14 cellular contexts compared by ENCODE assay signal in genomic region chr6:82025271-82025670, GRCh38.
DNase-seq lines count a peak whose midpoint lies in the region; ATAC-seq and TF ChIP-seq lines count a peak whose summit lies in the region.
"Had no signal": no experiment of that assay in that cellular context is flagged by ENCODE, and none has a peak within 500 bp of the region (broad histone marks: within the 10 kb centered on the region; RNA-seq: fewer than 3 reads in every experiment).

No MANE protein-coding gene starts in this region.

- TF ChIP-seq CTCF in hepatocyte (IDR thresholded peaks at IDR 0.05; ENCODE audit: poor library complexity) (no peak), gastrocnemius medialis (IDR thresholded peaks at IDR 0.05 in 4 of 5, conservative IDR thresholded peaks at IDR 0.05 in 1 of 5) (no peak)

- H3K9me3 ChIP-seq in GM23248 (ENCODE audit: low read depth) = no peaks in the 10 kb centered on the region
- no peaks in the 10 kb centered on the region for H3K9me3 ChIP-seq in hepatocyte (ENCODE audit: low read depth)
- no peaks in the 10 kb centered on the region for H3K9me3 ChIP-seq in gastrocnemius medialis

- no peak overlapping the region for H3K27ac Mint-ChIP-seq in naive thymus-derived CD8-positive, alpha-beta T cell
- H3K27ac Mint-ChIP-seq: CD4-positive, CD25-positive, alpha-beta regulatory T cell had no signal

- H3K4me3 ChIP-seq in GM23248 (no peak overlapping the region), hepatocyte (no peak overlapping the region), gastrocnemius medialis (no peak overlapping the region)

- 96 to 100% methylated on average over 1 of the region's 1 CpG for WGBS in GM23248 (ENCODE audit: low coverage in 1 of 2, low lambda C conversion rate in 2 of 2, missing lambda C conversion rate in 2 of 2), 2 experiments
- 75% methylated on average over 1 of the region's 1 CpG for WGBS in hepatocyte (ENCODE audit: low lambda C conversion rate, missing lambda C conversion rate)

- H3K9me3 Mint-ChIP-seq in naive thymus-derived CD8-positive, alpha-beta T cell = peaks cover 0 to 1% (median 0%) of the 10 kb centered on the region in 9 donors

- no peaks in the 10 kb centered on the region for H3K4me1 Mint-ChIP-seq in naive thymus-derived CD8-positive, alpha-beta T cell
- H3K4me1 Mint-ChIP-seq: CD4-positive, CD25-positive, alpha-beta regulatory T cell had no signal

- intact Hi-C loops in gastrocnemius medialis (cut with DNase I; ENCODE audit: low total_unique reads) = no loop called here

- H3K4me1 ChIP-seq in GM23248 (ENCODE audit: insufficient read depth) (peaks cover 26% of the 10 kb centered on the region), hepatocyte (ENCODE audit: insufficient read depth) (peaks cover 5% of the 10 kb centered on the region), gastrocnemius medialis (no peaks in the 10 kb centered on the region)

- H3K36me3 Mint-ChIP-seq in naive thymus-derived CD8-positive, alpha-beta T cell = no peaks in the 10 kb centered on the region
- H3K36me3 Mint-ChIP-seq: CD4-positive, CD25-positive, alpha-beta regulatory T cell had no signal

- H3K9me2 ChIP-seq in GM23248 (ENCODE audit: insufficient read depth) = no peaks in the 10 kb centered on the region
- H3K9me2 ChIP-seq in hepatocyte (replicated peaks; ENCODE audit: insufficient read depth) = no peaks in the 10 kb centered on the region

- TF ChIP-seq POLR2A in gastrocnemius medialis (IDR thresholded peaks at IDR 0.05) = no peak

- peaks cover 25% of the 10 kb centered on the region for H3F3A ChIP-seq in GM23248 (ENCODE audit: insufficient read depth)

- no peaks in the 10 kb centered on the region for H3K79me2 ChIP-seq in GM23248 (ENCODE audit: insufficient read depth)
- H3K79me2 ChIP-seq in hepatocyte = no peaks in the 10 kb centered on the region

- H3K36me3 ChIP-seq in GM23248 (ENCODE audit: low read depth) = no peaks in the 10 kb centered on the region
- no peaks in the 10 kb centered on the region for H3K36me3 ChIP-seq in hepatocyte (replicated peaks; ENCODE audit: insufficient read depth, low read depth)
- H3K36me3 ChIP-seq in gastrocnemius medialis = no peaks in the 10 kb centered on the region

- H3K4me2 ChIP-seq in GM23248 (ENCODE audit: unreplicated experiment) (no peak overlapping the region), hepatocyte (no peak overlapping the region)

- in situ Hi-C loops in GM23248 (cut with MboI) (no loop called here), gastrocnemius medialis (cut with MboI; ENCODE audit: low sequenced_read_pairs in 4 of 4) (loop anchor here in 1 of 4 donors (25.0 kb wide), 1 partner anchor 1413 kb away; no protein-coding TSS in a partner anchor)

- ATAC-seq in naive thymus-derived CD8-positive, alpha-beta T cell = no peak
- ATAC-seq in gastrocnemius medialis = no peak
- ATAC-seq: PC-3 had no signal

- DNase-seq in GM23248 (peak; percentile 33), NOMO-1 treated with DMSO at 0.1 percent for 48 hours (lab: John Stamatoyannopoulos, UW; ENCODE audit: unreplicated experiment) (peak; percentile 73), amniotic epithelial cell (ENCODE audit: low read depth) (peak; percentile 82), iris pigment epithelial cell (ENCODE audit: low read depth) (peak; percentile 82), hepatocyte (ENCODE audit: low spot score) (no peak), gastrocnemius medialis (no peak), SHP77 (lab: John Stamatoyannopoulos, UW) (no peak)
- DNase-seq in naive thymus-derived CD8-positive, alpha-beta T cell = no peak
- DNase-seq: CD4-positive, CD25-positive, alpha-beta regulatory T cell; DMS79 treated with DMSO at 0.1 percent for 48 hours; GF-D8; NCI-H1048; NCI-H748 treated with DMSO at 0.1 percent for 48 hours; PC-3 had no signal

- H3K9ac ChIP-seq in GM23248 = no peak overlapping the region

- no peak overlapping the region for H3K27ac ChIP-seq in GM23248
- no peak overlapping the region for H3K27ac ChIP-seq in hepatocyte
- H3K27ac ChIP-seq in gastrocnemius medialis = no peak overlapping the region

- H3K27me3 ChIP-seq in GM23248 (replicated peaks; ENCODE audit: insufficient read depth) (no peaks in the 10 kb centered on the region), hepatocyte (no peaks in the 10 kb centered on the region), gastrocnemius medialis (no peaks in the 10 kb centered on the region)

- POLR2A ChIA-PET in naive thymus-derived CD8-positive, alpha-beta T cell (lab: Charles Lee) = no interaction called here

- no peak overlapping the region for H3K4me3 Mint-ChIP-seq in naive thymus-derived CD8-positive, alpha-beta T cell
- H3K4me3 Mint-ChIP-seq: CD4-positive, CD25-positive, alpha-beta regulatory T cell had no signal

- H3K27me3 Mint-ChIP-seq in naive thymus-derived CD8-positive, alpha-beta T cell = peaks cover 0 to 5% (median 4%) of the 10 kb centered on the region in 5 donors
- H3K27me3 Mint-ChIP-seq: CD4-positive, CD25-positive, alpha-beta regulatory T cell had no signal

- H2AFZ ChIP-seq in GM23248 (no peak overlapping the region), hepatocyte (no peak overlapping the region)

- no peaks in the 10 kb centered on the region for H4K20me1 ChIP-seq in GM23248 (ENCODE audit: insufficient read depth)
- H4K20me1 ChIP-seq in hepatocyte (ENCODE audit: insufficient read depth, poor library complexity, severe bottlenecking) = no peaks in the 10 kb centered on the region

Comparison
In these comparisons a context has a peak if more than half of its experiments do, and no peak if none do; other contexts are left out.
1. DNase-seq: peak in GM23248 (single experiment), NOMO-1 treated with DMSO at 0.1 percent for 48 hours (single experiment), amniotic epithelial cell (single experiment) and iris pigment epithelial cell (single experiment); none in hepatocyte (single experiment), naive thymus-derived CD8-positive, alpha-beta T cell (0 of 10), gastrocnemius medialis (0 of 2) and SHP77 (0 of 2).